In genomic region chr1:95072532-95073419, GRCh38 we compare ENCODE assay signal across 8 cellular contexts. TPM values are rescaled to one million over a fixed set of nuclear protein-coding genes. Genes with fewer than 3 reads are reported as not detected.
DNase-seq lines count a peak whose midpoint lies in the region; ATAC-seq and TF ChIP-seq lines count a peak whose summit lies in the region.

Gene ALG14 (minus strand): TSS chr1:95072951. CDS start chr1:95072898, 53 bp downstream.

- 1% methylated on average over 53 of the region's 53 CpGs for WGBS in smooth muscle cell (ENCODE audit: low lambda C conversion rate)

- H4K20me1 ChIP-seq in smooth muscle cell (ENCODE audit: low read depth) = no peaks in the 10 kb centered on the region

- ATAC-seq in HG03175 (IDR thresholded peaks at IDR 0.05; ENCODE audit: unreplicated experiment) (peak; percentile 95), WTC11 (peak; percentile 99)

- H3K4me1 ChIP-seq in smooth muscle cell (ENCODE audit: low read depth) = peaks cover 4% of the 10 kb centered on the region

- H3F3A ChIP-seq in smooth muscle cell (ENCODE audit: low read depth) = no peaks in the 10 kb centered on the region

- in situ Hi-C loops in GM18951 (cut with MboI; ENCODE audit: low sequenced_read_pairs, unreplicated experiment) = no loop called here

- H2AFZ ChIP-seq in smooth muscle cell (ENCODE audit: low read depth) = peak within 1 kb of the TSS; percentile 99

- POLR2A ChIA-PET in WTC11 (lab: Charles Lee) = no interaction called here

- H3K4me3 Mint-ChIP-seq in WTC11 = peak within 1 kb of the TSS; percentile 97
- peak within 1 kb of the TSS; percentile 95 to 98 (median 98) for H3K4me3 Mint-ChIP-seq in immature natural killer cell

- peak; percentile 69 for TF ChIP-seq POLR2A in GM18951 (IDR thresholded peaks at IDR 0.05; ENCODE audit: extremely low read depth, insufficient read depth, insufficient read length)

- peaks cover 9% of the 10 kb centered on the region for H3K4me1 Mint-ChIP-seq in WTC11
- H3K4me1 Mint-ChIP-seq in immature natural killer cell = peaks cover 12 to 22% of the 10 kb centered on the region in 2 donors

- H3K36me3 ChIP-seq in smooth muscle cell (ENCODE audit: low read depth) = no peaks in the 10 kb centered on the region

- H3K27me3 ChIP-seq in smooth muscle cell (ENCODE audit: low read depth) = peaks cover 4% of the 10 kb centered on the region

- H3K27me3 Mint-ChIP-seq in WTC11 (ENCODE audit: low read depth) (peaks cover 2% of the 10 kb centered on the region; the same call in 1 of the 2 replicates), immature natural killer cell (ENCODE audit: low read depth in 3 of 3) (peaks cover 6 to 13% (median 13%) of the 10 kb centered on the region in 3 donors)

- no peaks in the 10 kb centered on the region for H3K9me3 ChIP-seq in smooth muscle cell (replicated peaks; ENCODE audit: low read depth)

- peak within 1 kb of the TSS; percentile 67 to 90 for H3K4me3 ChIP-seq in cardiac fibroblast (replicated peaks in 1 of 2; ENCODE audit: low read depth in 2 of 2, low read length in 2 of 2)
- H3K4me3 ChIP-seq in smooth muscle cell = peak within 1 kb of the TSS; percentile 61

- H3K9me3 Mint-ChIP-seq in WTC11 (no peaks in the 10 kb centered on the region), immature natural killer cell (no peaks in the 10 kb centered on the region)

- H3K27ac Mint-ChIP-seq in WTC11 = peak within 1 kb of the TSS; percentile 90
- H3K27ac Mint-ChIP-seq in immature natural killer cell = peak within 1 kb of the TSS; percentile 85 to 98 (median 94)

- H3K27ac ChIP-seq in smooth muscle cell (ENCODE audit: low read depth) = peak within 1 kb of the TSS; percentile 27

- TF ChIP-seq CTCF in WTC11 (IDR thresholded peaks at IDR 0.05) = no peak
- TF ChIP-seq CTCF in cardiac fibroblast (IDR thresholded peaks at IDR 0.05; ENCODE audit: low read depth, low read length) = no peak
- no peak for TF ChIP-seq CTCF in smooth muscle cell (IDR thresholded peaks at IDR 0.05; ENCODE audit: borderline replicate concordance, insufficient read depth, poor library complexity, severe bottlenecking)

- H3K4me2 ChIP-seq in smooth muscle cell = peak within 1 kb of the TSS; percentile 86

- CTCF ChIA-PET in WTC11 (lab: Charles Lee) = interaction anchor here (0.8 to 3.8 kb wide), 9 partner anchors 12 to 218 kb away, joined by 3 to 44 read pairs (median 7); partner anchors contain the start of genes RWDD3 and TLCD4

- H3K36me3 Mint-ChIP-seq in WTC11 (no peaks in the 10 kb centered on the region), immature natural killer cell (peaks cover 0 to 4% (median 0%) of the 10 kb centered on the region in 3 donors)

- peak within 1 kb of the TSS; percentile 45 for H3K9ac ChIP-seq in smooth muscle cell (ENCODE audit: low read depth)

- DNase-seq in AG08395 (ENCODE audit: low spot score) = peak; percentile 96
- DNase-seq in NCI-H2227 treated with DMSO at 0.1 percent for 48 hours (lab: John Stamatoyannopoulos, UW) = peak; percentile 99
- DNase-seq in WTC11 (ENCODE audit: low spot score) = peak; percentile 86
- DNase-seq in cardiac fibroblast (ENCODE audit: low read depth in 2 of 2) = peak; percentile 97 to 98
- peak; percentile 91 to 93 (median 92) for DNase-seq in immature natural killer cell
- DNase-seq in smooth muscle cell (lab: John Stamatoyannopoulos, UW; ENCODE audit: unreplicated experiment) = peak; percentile 73

- H3K79me2 ChIP-seq in smooth muscle cell (ENCODE audit: low read depth) = no peaks in the 10 kb centered on the region

TF ChIP-seq in WTC11, 78 proteins besides CTCF, POLR2A, EP300 and RAD21 (continues in another document):
- TF ChIP-seq ZBTB21 (CRISPR knock-in tag; IDR thresholded peaks at IDR 0.05; ENCODE audit: borderline replicate concordance) (no peak), MAX (CRISPR knock-in tag; IDR thresholded peaks at IDR 0.05) (peak; percentile 58), E2F1 (CRISPR knock-in tag; IDR thresholded peaks at IDR 0.05) (no peak), KAT7 (CRISPR knock-in tag; IDR thresholded peaks at IDR 0.05; ENCODE audit: borderline replicate concordance) (no peak), ZSCAN18 (CRISPR knock-in tag; IDR thresholded peaks at IDR 0.05) (no peak), AR (CRISPR knock-in tag; IDR thresholded peaks at IDR 0.05) (no peak), FOXK1 (CRISPR knock-in tag; IDR thresholded peaks at IDR 0.05) (peak; percentile 89; the same call in 1 of the 2 replicates), MLX (CRISPR knock-in tag; IDR thresholded peaks at IDR 0.05) (no peak), GABPB1 (CRISPR knock-in tag; IDR thresholded peaks at IDR 0.05) (peak; percentile 86), IRF1 (CRISPR knock-in tag; IDR thresholded peaks at IDR 0.05) (no peak), NFYB (CRISPR knock-in tag; conservative IDR thresholded peaks at IDR 0.05; ENCODE audit: low read depth) (no peak), FOXP1 (CRISPR knock-in tag; IDR thresholded peaks at IDR 0.05; ENCODE audit: borderline replicate concordance) (peak; percentile 63; the same call in 1 of the 2 replicates)

RNA-seq across cellular contexts. Expression of gene ALG14, which starts in this region (rescaled TPM):
- 0.94 to 2.3 TPM (median 1.4 TPM) in 3 replicates for total RNA-seq in WTC11 (2021)
- polyA plus RNA-seq in immature natural killer cell = 1 to 10 TPM; 3.1 to 5.4 (median 3.2) TPM
- 1.4 and 2.4 TPM in 2 replicates for total RNA-seq in smooth muscle cell
- polyA plus RNA-seq in smooth muscle cell = 5.5 and 6.9 TPM in 2 replicates

Comparison
In these comparisons a context has a peak if more than half of its experiments do, and no peak if none do; other contexts are left out.
1. Peak in every context shown above with its lines: DNase-seq, ATAC-seq, H3K4me3 ChIP-seq and H3K27ac ChIP-seq.